In genomic region chr17:78133179-78133951, GRCh38 we compare ENCODE assay signal across 12 cellular contexts. TPM values are rescaled to one million over a fixed set of nuclear protein-coding genes. Genes with fewer than 3 reads are reported as not detected.
DNase-seq lines count a peak whose midpoint lies in the region; ATAC-seq and TF ChIP-seq lines count a peak whose summit lies in the region.
"Had no signal": no experiment of that assay in that cellular context is flagged by ENCODE, and none has a peak within 500 bp of the region (broad histone marks: within the 10 kb centered on the region; RNA-seq: fewer than 3 reads in every experiment).

No MANE protein-coding gene starts in this region.

- peaks cover 70% of the 10 kb centered on the region for H3K4me1 ChIP-seq in OCI-LY3 (ENCODE audit: low read length)
- H3K4me1 ChIP-seq in GM23338 (ENCODE audit: insufficient read depth), result peaks cover 25% of the 10 kb centered on the region

- H3K27ac ChIP-seq in OCI-LY3 (ENCODE audit: low read length) (no peak overlapping the region), GM23338 (ENCODE audit: low read depth) (no peak overlapping the region)
- H3K27ac ChIP-seq: adrenal gland, parathyroid adenoma had no signal

- no peak overlapping the region for H2AFZ ChIP-seq in OCI-LY3 (ENCODE audit: low read depth, low read length)
- no peak overlapping the region for H2AFZ ChIP-seq in GM23338
- H2AFZ ChIP-seq: parathyroid adenoma had no signal

- no peaks in the 10 kb centered on the region for H3K9me3 Mint-ChIP-seq in activated naive CD8-positive, alpha-beta T cell treated with anti-CD3 and anti-CD28 coated beads for 36 hours
- H3K9me3 Mint-ChIP-seq in osteocyte (ENCODE audit: unreplicated experiment), result no peaks in the 10 kb centered on the region
- no peaks in the 10 kb centered on the region for H3K9me3 Mint-ChIP-seq in GM23338

- DNase-seq in GM12864 (ENCODE audit: low read depth), result no peak
- no peak for DNase-seq in activated naive CD8-positive, alpha-beta T cell treated with anti-CD3 and anti-CD28 coated beads for 36 hours
- DNase-seq in osteocyte (ENCODE audit: extremely low spot score, unreplicated experiment), result peak; percentile 83
- no peak for DNase-seq in GM23338 (ENCODE audit: low spot score)
- no peak for DNase-seq in SIG-M5 treated with dmso at 0.1 percent for 504 hours (lab: John Stamatoyannopoulos, UW; ENCODE audit: unreplicated experiment)

- H3K4me3 ChIP-seq in GM12864 (ENCODE audit: low read depth, low read length) (peak overlapping the region; percentile 82), OCI-LY3 (ENCODE audit: low read length) (no peak overlapping the region), GM23338 (no peak overlapping the region)
- H3K4me3 ChIP-seq: adrenal gland had no signal

- TF ChIP-seq CTCF in GM12864 (IDR thresholded peaks at IDR 0.05; ENCODE audit: low read depth, low read length, missing control alignments), result no peak
- no peak for TF ChIP-seq CTCF in OCI-LY3 (IDR thresholded peaks at IDR 0.05; ENCODE audit: low read depth, low read length)
- TF ChIP-seq CTCF in osteocyte (IDR thresholded peaks at IDR 0.05), result no peak
- TF ChIP-seq CTCF in GM23338 (conservative IDR thresholded peaks at IDR 0.05; ENCODE audit: low read depth in 2 of 2), result no peak

- no peaks in the 10 kb centered on the region for H4K20me1 ChIP-seq in OCI-LY3 (ENCODE audit: insufficient read depth, low read length)
- H4K20me1 ChIP-seq in GM23338 (replicated peaks; ENCODE audit: insufficient read depth), result no peaks in the 10 kb centered on the region

- no peaks in the 10 kb centered on the region for H3K27me3 ChIP-seq in OCI-LY3 (ENCODE audit: low read depth, low read length)
- peaks cover 22% of the 10 kb centered on the region for H3K27me3 ChIP-seq in GM23338 (ENCODE audit: insufficient read depth)

- H3K9me3 ChIP-seq in OCI-LY3 (ENCODE audit: insufficient read depth, low read length), result no peaks in the 10 kb centered on the region
- H3K9me3 ChIP-seq: adrenal gland, left lung had no signal

- H3K4me2 ChIP-seq in OCI-LY3 (ENCODE audit: low read length), result peak overlapping the region; percentile 96
- no peak overlapping the region for H3K4me2 ChIP-seq in GM23338

- ATAC-seq in GM23338, result no peak
- ATAC-seq in GM18520 (IDR thresholded peaks at IDR 0.05; ENCODE audit: unreplicated experiment), result no peak

- peak overlapping the region; percentile 55 for H3K27ac Mint-ChIP-seq in activated naive CD8-positive, alpha-beta T cell treated with anti-CD3 and anti-CD28 coated beads for 36 hours
- H3K27ac Mint-ChIP-seq in osteocyte (ENCODE audit: unreplicated experiment), result no peak overlapping the region
- H3K27ac Mint-ChIP-seq in GM23338, result no peak overlapping the region

- H3K4me1 Mint-ChIP-seq in activated naive CD8-positive, alpha-beta T cell treated with anti-CD3 and anti-CD28 coated beads for 36 hours, result peaks cover 57% of the 10 kb centered on the region
- H3K4me1 Mint-ChIP-seq in osteocyte (ENCODE audit: unreplicated experiment) (peaks cover 19% of the 10 kb centered on the region), GM23338 (peaks cover 16% of the 10 kb centered on the region)

- peak overlapping the region; percentile 76 for H3K4me3 Mint-ChIP-seq in activated naive CD8-positive, alpha-beta T cell treated with anti-CD3 and anti-CD28 coated beads for 36 hours
- H3K4me3 Mint-ChIP-seq in osteocyte (ENCODE audit: unreplicated experiment), result no peak overlapping the region
- H3K4me3 Mint-ChIP-seq in GM23338, result no peak overlapping the region; the same call in 2 of the 3 replicates

- no peak overlapping the region; the same call in 1 of the 2 replicates for H3K9ac ChIP-seq in OCI-LY3 (ENCODE audit: low read length)
- H3K9ac ChIP-seq: parathyroid adenoma had no signal

- H3K9me2 ChIP-seq in GM23338 (ENCODE audit: insufficient read depth), result no peaks in the 10 kb centered on the region

- H3K27me3 Mint-ChIP-seq in activated naive CD8-positive, alpha-beta T cell treated with anti-CD3 and anti-CD28 coated beads for 36 hours, result no peaks in the 10 kb centered on the region
- H3K27me3 Mint-ChIP-seq in osteocyte (ENCODE audit: unreplicated experiment) (no peaks in the 10 kb centered on the region), GM23338 (ENCODE audit: insufficient read depth, low read depth, poor library complexity) (peaks cover 35% of the 10 kb centered on the region)

- H3K36me3 Mint-ChIP-seq in activated naive CD8-positive, alpha-beta T cell treated with anti-CD3 and anti-CD28 coated beads for 36 hours, result peaks cover 56% of the 10 kb centered on the region
- H3K36me3 Mint-ChIP-seq in osteocyte (ENCODE audit: unreplicated experiment) (no peaks in the 10 kb centered on the region), GM23338 (ENCODE audit: low read depth) (no peaks in the 10 kb centered on the region)

- peaks cover 9% of the 10 kb centered on the region; the same call in 1 of the 2 replicates for H3K79me2 ChIP-seq in OCI-LY3 (ENCODE audit: low read length)
- H3K79me2 ChIP-seq in GM23338 (replicated peaks; ENCODE audit: insufficient read depth), result no peaks in the 10 kb centered on the region
- H3K79me2 ChIP-seq: parathyroid adenoma had no signal

- H3K36me3 ChIP-seq in OCI-LY3 (replicated peaks; ENCODE audit: low read depth, low read length) (peaks cover 7% of the 10 kb centered on the region), GM23338 (ENCODE audit: insufficient read depth) (no peaks in the 10 kb centered on the region)
- H3K36me3 ChIP-seq: adrenal gland had no signal

- H3F3A ChIP-seq in GM23338 (replicated peaks; ENCODE audit: low read depth), result peaks cover 14% of the 10 kb centered on the region; the same call in 1 of the 2 replicates

RNA-seq across cellular contexts. Expression of gene TMC8, which starts 2.8 kb away (rescaled TPM):
- total RNA-seq in activated naive CD8-positive, alpha-beta T cell treated with anti-CD3 and anti-CD28 coated beads for 36 hours, result 100 to 1,000 TPM; 133 to 136 TPM
- 0.40 and 0.99 TPM in 2 replicates for total RNA-seq in osteocyte
- total RNA-seq in GM23338 (2014; rRNA removed; shearing (Covaris generic)), result 1.2 and 2.2 TPM in 2 replicates
- polyA plus RNA-seq in GM23338 (2016; fragmentation: Nextera tagmentation; extraction: Ambion mirVana), result 1.3 and 1.8 TPM in 2 replicates

RNA-seq across cellular contexts. Expression of gene TMC6, which starts 4.8 kb away (rescaled TPM):
- 100 to 1,000 TPM; 119 to 125 TPM for total RNA-seq in activated naive CD8-positive, alpha-beta T cell treated with anti-CD3 and anti-CD28 coated beads for 36 hours
- 31.2 and 32.6 TPM in 2 replicates for total RNA-seq in osteocyte
- total RNA-seq in GM23338 (2014; rRNA removed; shearing (Covaris generic)), result 56.7 and 72.2 TPM in 2 replicates
- 50.0 and 53.3 TPM in 2 replicates for polyA plus RNA-seq in GM23338 (2016; fragmentation: Nextera tagmentation; extraction: Ambion mirVana)

RNA-seq across cellular contexts. Expression of gene C17orf99, which starts 12.8 kb away (rescaled TPM):
- total RNA-seq in activated naive CD8-positive, alpha-beta T cell treated with anti-CD3 and anti-CD28 coated beads for 36 hours, result not detected
- not detected in 2 replicates for total RNA-seq in osteocyte
- not detected in 2 replicates for total RNA-seq in GM23338 (2014; rRNA removed; shearing (Covaris generic))
- not detected in 2 replicates for polyA plus RNA-seq in GM23338 (2016; fragmentation: Nextera tagmentation; extraction: Ambion mirVana)
- total RNA-seq: adrenal gland, glomerular endothelial cell, left lung, subcutaneous adipose tissue had no signal
- polyA plus RNA-seq: adrenal gland had no signal

RNA-seq across cellular contexts. Expression of gene SYNGR2, which starts 35.0 kb away (rescaled TPM):
- total RNA-seq in activated naive CD8-positive, alpha-beta T cell treated with anti-CD3 and anti-CD28 coated beads for 36 hours, result 100 to 1,000 TPM; 126 to 127 TPM
- 43.2 and 48.6 TPM in 2 replicates for total RNA-seq in osteocyte
- 33.0 and 61.6 TPM in 2 replicates for total RNA-seq in GM23338 (2014; rRNA removed; shearing (Covaris generic))
- polyA plus RNA-seq in GM23338 (2016; fragmentation: Nextera tagmentation; extraction: Ambion mirVana), result 43.1 and 46.9 TPM in 2 replicates

RNA-seq across cellular contexts. Expression of gene TK1, which starts 53.5 kb away (rescaled TPM):
- 100 to 1,000 TPM; 144 to 150 TPM for total RNA-seq in activated naive CD8-positive, alpha-beta T cell treated with anti-CD3 and anti-CD28 coated beads for 36 hours
- total RNA-seq in osteocyte, result 16.0 and 16.2 TPM in 2 replicates
- total RNA-seq in GM23338 (2014; rRNA removed; shearing (Covaris generic)), result 83.7 and 84.4 TPM in 2 replicates
- 74.5 and 74.6 TPM in 2 replicates for polyA plus RNA-seq in GM23338 (2016; fragmentation: Nextera tagmentation; extraction: Ambion mirVana)

Comparison
In these comparisons a context has a peak if more than half of its experiments do, and no peak if none do; other contexts are left out.
1. RNA of gene TMC8, which starts 2.8 kb away (total RNA-seq): 133 to 136 TPM in activated naive CD8-positive, alpha-beta T cell treated with anti-CD3 and anti-CD28 coated beads for 36 hours; 1.2 to 2.2 TPM in GM23338 and 0.40 to 0.99 TPM in osteocyte; every median in the first group is over 10 times any median in the second.